ENCODE assay signal across 1 cellular context in the genomic region with DNA sequence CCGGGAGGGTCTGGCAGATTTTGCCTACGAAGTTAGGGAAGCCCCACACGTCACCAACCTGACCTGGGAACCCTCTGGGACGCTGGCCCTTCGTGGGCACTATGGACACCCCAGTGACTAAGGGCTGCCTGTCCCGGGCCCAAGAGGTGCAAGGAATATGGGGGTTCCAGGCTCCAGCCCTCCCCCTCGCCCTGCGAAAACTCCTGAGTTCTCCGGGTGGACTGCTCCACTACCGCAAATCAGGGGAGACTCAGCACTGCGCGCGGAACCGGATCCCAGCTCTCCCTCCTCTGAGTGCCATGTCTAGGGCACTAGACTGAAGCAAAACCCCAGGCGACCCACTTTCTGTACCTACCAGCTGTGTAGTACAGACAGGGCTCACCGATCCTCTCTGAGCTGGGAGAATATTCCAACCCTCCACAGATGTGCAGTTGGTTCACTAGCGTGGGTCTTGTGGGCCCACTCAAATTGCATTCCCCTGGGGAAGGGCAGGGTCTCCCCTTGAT.
TF ChIP-seq lines count a peak whose summit lies in the region.

Gene ARL5C (minus strand): TSS at position 318 of the 506 bp plus-strand sequence. CDS start 401 bp downstream, outside the sequence.

TF ChIP-seq in WTC11, 78 proteins besides CTCF, POLR2A, EP300 and RAD21 (continued from another document):
- no peak for TF ChIP-seq MXD4 (CRISPR knock-in tag; IDR thresholded peaks at IDR 0.05; ENCODE audit: borderline replicate concordance)
- TF ChIP-seq, protein P1, sequence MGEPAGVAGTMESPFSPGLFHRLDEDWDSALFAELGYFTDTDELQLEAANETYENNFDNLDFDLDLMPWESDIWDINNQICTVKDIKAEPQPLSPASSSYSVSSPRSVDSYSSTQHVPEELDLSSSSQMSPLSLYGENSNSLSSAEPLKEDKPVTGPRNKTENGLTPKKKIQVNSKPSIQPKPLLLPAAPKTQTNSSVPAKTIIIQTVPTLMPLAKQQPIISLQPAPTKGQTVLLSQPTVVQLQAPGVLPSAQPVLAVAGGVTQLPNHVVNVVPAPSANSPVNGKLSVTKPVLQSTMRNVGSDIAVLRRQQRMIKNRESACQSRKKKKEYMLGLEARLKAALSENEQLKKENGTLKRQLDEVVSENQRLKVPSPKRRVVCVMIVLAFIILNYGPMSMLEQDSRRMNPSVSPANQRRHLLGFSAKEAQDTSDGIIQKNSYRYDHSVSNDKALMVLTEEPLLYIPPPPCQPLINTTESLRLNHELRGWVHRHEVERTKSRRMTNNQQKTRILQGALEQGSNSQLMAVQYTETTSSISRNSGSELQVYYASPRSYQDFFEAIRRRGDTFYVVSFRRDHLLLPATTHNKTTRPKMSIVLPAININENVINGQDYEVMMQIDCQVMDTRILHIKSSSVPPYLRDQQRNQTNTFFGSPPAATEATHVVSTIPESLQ (CRISPR knock-in tag; IDR thresholded peaks at IDR 0.05) = no peak
- TF ChIP-seq, protein P2, sequence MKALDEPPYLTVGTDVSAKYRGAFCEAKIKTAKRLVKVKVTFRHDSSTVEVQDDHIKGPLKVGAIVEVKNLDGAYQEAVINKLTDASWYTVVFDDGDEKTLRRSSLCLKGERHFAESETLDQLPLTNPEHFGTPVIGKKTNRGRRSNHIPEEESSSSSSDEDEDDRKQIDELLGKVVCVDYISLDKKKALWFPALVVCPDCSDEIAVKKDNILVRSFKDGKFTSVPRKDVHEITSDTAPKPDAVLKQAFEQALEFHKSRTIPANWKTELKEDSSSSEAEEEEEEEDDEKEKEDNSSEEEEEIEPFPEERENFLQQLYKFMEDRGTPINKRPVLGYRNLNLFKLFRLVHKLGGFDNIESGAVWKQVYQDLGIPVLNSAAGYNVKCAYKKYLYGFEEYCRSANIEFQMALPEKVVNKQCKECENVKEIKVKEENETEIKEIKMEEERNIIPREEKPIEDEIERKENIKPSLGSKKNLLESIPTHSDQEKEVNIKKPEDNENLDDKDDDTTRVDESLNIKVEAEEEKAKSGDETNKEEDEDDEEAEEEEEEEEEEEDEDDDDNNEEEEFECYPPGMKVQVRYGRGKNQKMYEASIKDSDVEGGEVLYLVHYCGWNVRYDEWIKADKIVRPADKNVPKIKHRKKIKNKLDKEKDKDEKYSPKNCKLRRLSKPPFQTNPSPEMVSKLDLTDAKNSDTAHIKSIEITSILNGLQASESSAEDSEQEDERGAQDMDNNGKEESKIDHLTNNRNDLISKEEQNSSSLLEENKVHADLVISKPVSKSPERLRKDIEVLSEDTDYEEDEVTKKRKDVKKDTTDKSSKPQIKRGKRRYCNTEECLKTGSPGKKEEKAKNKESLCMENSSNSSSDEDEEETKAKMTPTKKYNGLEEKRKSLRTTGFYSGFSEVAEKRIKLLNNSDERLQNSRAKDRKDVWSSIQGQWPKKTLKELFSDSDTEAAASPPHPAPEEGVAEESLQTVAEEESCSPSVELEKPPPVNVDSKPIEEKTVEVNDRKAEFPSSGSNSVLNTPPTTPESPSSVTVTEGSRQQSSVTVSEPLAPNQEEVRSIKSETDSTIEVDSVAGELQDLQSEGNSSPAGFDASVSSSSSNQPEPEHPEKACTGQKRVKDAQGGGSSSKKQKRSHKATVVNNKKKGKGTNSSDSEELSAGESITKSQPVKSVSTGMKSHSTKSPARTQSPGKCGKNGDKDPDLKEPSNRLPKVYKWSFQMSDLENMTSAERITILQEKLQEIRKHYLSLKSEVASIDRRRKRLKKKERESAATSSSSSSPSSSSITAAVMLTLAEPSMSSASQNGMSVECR (CRISPR knock-in tag; IDR thresholded peaks at IDR 0.05; ENCODE audit: borderline replicate concordance) = no peak
